In genomic region chr15:77482570-77482969, GRCh38 we compare ENCODE assay signal across 14 cellular contexts.
DNase-seq lines count a peak whose midpoint lies in the region; ATAC-seq and TF ChIP-seq lines count a peak whose summit lies in the region.
"Had no signal": no experiment of that assay in that cellular context is flagged by ENCODE, and none has a peak within 500 bp of the region (broad histone marks: within the 10 kb centered on the region; RNA-seq: fewer than 3 reads in every experiment).

No MANE protein-coding gene starts in this region.

- no peaks in the 10 kb centered on the region; the same call in 1 of the 2 replicates for H3K27me3 Mint-ChIP-seq in HFFc6 (ENCODE audit: insufficient read depth)
- H3K27me3 Mint-ChIP-seq: activated naive CD4-positive, alpha-beta T cell treated with anti-CD3 and anti-CD28 coated beads, Interleukin-2, amount 50 U/mL, for 24 hours; memory B cell had no signal

- no peak for ATAC-seq in GM21381 (IDR thresholded peaks at IDR 0.05; ENCODE audit: unreplicated experiment)
- no peak for ATAC-seq in HG03469 (IDR thresholded peaks at IDR 0.05; ENCODE audit: unreplicated experiment)
- ATAC-seq in HG03159 (IDR thresholded peaks at IDR 0.05; ENCODE audit: unreplicated experiment), result no peak
- ATAC-seq: activated CD4-positive, CD25-positive, alpha-beta regulatory T cell treated with anti-CD3 and anti-CD28 coated beads, Interleukin-2, amount 50 U/mL, for 24 hours; sciatic nerve had no signal

- H3K79me2 ChIP-seq in mesendoderm (ENCODE audit: control insufficient read depth, insufficient read depth, low read length), result no peaks in the 10 kb centered on the region

- peak overlapping the region; percentile 78 for H3K27ac Mint-ChIP-seq in HFFc6

- peak; percentile 38 for DNase-seq in AG08396 (ENCODE audit: low spot score)
- peak; percentile 81 for DNase-seq in HFFc6
- peak; percentile 84 for DNase-seq in astrocyte of the cerebellum (ENCODE audit: low read depth)
- DNase-seq in iris pigment epithelial cell (ENCODE audit: low read depth), result peak; percentile 89
- no peak for DNase-seq in mesendoderm
- DNase-seq: esophagus squamous epithelium; stimulated activated CD8-positive, alpha-beta memory T cell treated with anti-CD3 and anti-CD28 coated beads, Interleukin-4, amount 100 ng/mL, for 48 hours had no signal

- no peak overlapping the region for H2BK120ac ChIP-seq in mesendoderm (ENCODE audit: low read depth, low read length)

- no peak overlapping the region for H2BK5ac ChIP-seq in mesendoderm (ENCODE audit: low read length)

- H3K79me1 ChIP-seq in mesendoderm (ENCODE audit: low read length), result no peaks in the 10 kb centered on the region

- H2AK5ac ChIP-seq in mesendoderm (ENCODE audit: low read length), result no peak overlapping the region

- no peak overlapping the region for H3K27ac ChIP-seq in mesendoderm (ENCODE audit: low read depth, low read length)

- no peak overlapping the region for H4K8ac ChIP-seq in mesendoderm (ENCODE audit: low read depth, low read length)

- no peak overlapping the region for H4K5ac ChIP-seq in mesendoderm (ENCODE audit: low read length)

- no peak overlapping the region for H3K4me2 ChIP-seq in mesendoderm (ENCODE audit: low read length)

- H3K9me3 Mint-ChIP-seq in HFFc6, result no peaks in the 10 kb centered on the region
- H3K9me3 Mint-ChIP-seq: activated naive CD4-positive, alpha-beta T cell treated with anti-CD3 and anti-CD28 coated beads, Interleukin-2, amount 50 U/mL, for 24 hours; memory B cell had no signal

- H3K4me1 Mint-ChIP-seq in HFFc6 (ENCODE audit: low read depth), result peaks cover 56% of the 10 kb centered on the region

- H3K9ac ChIP-seq in mesendoderm (ENCODE audit: low read length), result no peak overlapping the region

- no peaks in the 10 kb centered on the region for H3K4me1 ChIP-seq in mesendoderm (ENCODE audit: control insufficient read depth, low read depth, low read length)

- no CpG with 5 or more reads among the region's 2 CpGs for WGBS in mesendoderm (ENCODE audit: extremely low coverage, insufficient coverage, low lambda C conversion rate)

- H2BK15ac ChIP-seq in mesendoderm (replicated peaks; ENCODE audit: low read depth), result no peak overlapping the region

- no peak overlapping the region for H3K23ac ChIP-seq in mesendoderm (ENCODE audit: low read length)

- in situ Hi-C loops in astrocyte of the cerebellum (cut with HindIII; ENCODE audit: low sequenced_read_pairs), result no loop called here

- H3K18ac ChIP-seq in mesendoderm (ENCODE audit: low read length), result no peak overlapping the region

- TF ChIP-seq CTCF in HFFc6 (IDR thresholded peaks at IDR 0.05) (no peak), astrocyte of the cerebellum (IDR thresholded peaks at IDR 0.05; ENCODE audit: low read depth, low read length, missing control alignments) (no peak)

- peaks cover 2% of the 10 kb centered on the region for H3K36me3 ChIP-seq in mesendoderm (ENCODE audit: control insufficient read depth, insufficient read depth, low read length)

- no peaks in the 10 kb centered on the region for H3K27me3 ChIP-seq in mesendoderm (ENCODE audit: insufficient read depth, low read length, poor library complexity)
- H3K27me3 ChIP-seq: esophagus squamous epithelium had no signal

- H3K4me3 Mint-ChIP-seq in HFFc6, result peak overlapping the region; percentile 73
- H3K4me3 Mint-ChIP-seq: activated naive CD4-positive, alpha-beta T cell treated with anti-CD3 and anti-CD28 coated beads, Interleukin-2, amount 50 U/mL, for 24 hours; memory B cell had no signal

- no peak overlapping the region for H3K4ac ChIP-seq in mesendoderm (ENCODE audit: low read depth, low read length)

- H3K4me3 ChIP-seq in astrocyte of the cerebellum (ENCODE audit: low read depth, low read length), result no peak overlapping the region
- no peak overlapping the region for H3K4me3 ChIP-seq in mesendoderm (ENCODE audit: low read length)
- H3K4me3 ChIP-seq: esophagus squamous epithelium had no signal

- H3K36me3 Mint-ChIP-seq in HFFc6 (ENCODE audit: low read depth), result peaks cover 33% of the 10 kb centered on the region

- no peak overlapping the region for H3K56ac ChIP-seq in mesendoderm (ENCODE audit: low read length)
